8 cellular contexts compared by ENCODE assay signal in genomic region chr9:33677506-33677809, GRCh38.
DNase-seq lines count a peak whose midpoint lies in the region; ATAC-seq, FAIRE-seq and TF ChIP-seq lines count a peak whose summit lies in the region.

No MANE protein-coding gene starts in this region.

- TF ChIP-seq EP300 in K562 (IDR thresholded peaks at IDR 0.05; ENCODE audit: low read length), result no peak

- H3K4me1 ChIP-seq in breast epithelium, result no peaks in the 10 kb centered on the region
- peaks cover 0 to 5% of the 10 kb centered on the region in 2 experiments; a peak in 3 of 5 replicates for H3K4me1 ChIP-seq in K562 (replicated peaks in 1 of 2; ENCODE audit: control insufficient read depth in 2 of 2, insufficient read depth in 2 of 2, low read length in 2 of 2)
- peaks cover 12% of the 10 kb centered on the region for H3K4me1 ChIP-seq in body of pancreas

- in situ Hi-C loops in K562 (cut with MboI), result no loop called here

- H3K4me3 ChIP-seq in breast epithelium (peak overlapping the region; percentile 45 to 65 (median 55)), K562 (peak overlapping the region; percentile 62), body of pancreas (peak overlapping the region in 1 of 2 donors; percentile 46)

- CTCF ChIA-PET in MCF 10A (lab: Yijun Ruan, JAX) (interaction anchor here (0.7 kb wide), 1 partner anchor 451 kb away, joined by 4 read pairs; no protein-coding TSS in a partner anchor), K562 (lab: Yijun Ruan, JAX; ENCODE audit: low intra/inter-chr PET ratio) (no interaction called here)

- H3K4me3 Mint-ChIP-seq in MCF 10A (ENCODE audit: unreplicated experiment), result no peak overlapping the region
- peak overlapping the region; percentile 84 for H3K4me3 Mint-ChIP-seq in mesothelial cell of epicardium
- peak overlapping the region; percentile 96 for H3K4me3 Mint-ChIP-seq in type B pancreatic cell

- DNase-seq in breast epithelium (ENCODE audit: low spot score in 2 of 2) (no peak), MCF 10A (ENCODE audit: unreplicated experiment) (no peak), K562 (ENCODE audit: extremely low read depth in 1 of 4, low spot score in 3 of 4) (no peak), mesothelial cell of epicardium (ENCODE audit: low spot score in 2 of 2, unreplicated experiment in 2 of 2) (no peak), type B pancreatic cell (ENCODE audit: extremely low spot score, unreplicated experiment) (no peak), body of pancreas (no peak)
- DNase-seq in activated CD8-positive, alpha-beta memory T cell treated with anti-CD3 and anti-CD28 coated beads, Interleukin-2, amount 50 U/mL, for 4 hours, result no peak
- no peak for DNase-seq in stimulated activated CD4-positive, alpha-beta T cell treated with anti-CD3 and anti-CD28 coated beads, Interleukin-12 subunit alpha, Interleukin-12 subunit beta, amount 100 ng/mL, for 4 hours

- no peak for TF ChIP-seq POLR2A in breast epithelium (IDR thresholded peaks at IDR 0.05)
- TF ChIP-seq POLR2A in K562 (conservative IDR thresholded peaks at IDR 0.05), result no peak
- TF ChIP-seq POLR2A in body of pancreas (IDR thresholded peaks at IDR 0.05), result no peak

- no peaks in the 10 kb centered on the region for H3K79me2 ChIP-seq in K562 (ENCODE audit: control insufficient read depth, insufficient read depth, low read length)

- peaks cover 92% of the 10 kb centered on the region for H3K27me3 Mint-ChIP-seq in MCF 10A (ENCODE audit: insufficient read depth, unreplicated experiment)
- H3K27me3 Mint-ChIP-seq in mesothelial cell of epicardium (ENCODE audit: low read depth), result peaks cover 66% of the 10 kb centered on the region
- H3K27me3 Mint-ChIP-seq in type B pancreatic cell, result peaks cover 30% of the 10 kb centered on the region

- intact Hi-C loops in breast epithelium (cut with DNase I; ENCODE audit: low total_unique reads), result no loop called here
- intact Hi-C loops in MCF 10A (cut with micrococcal nuclease), result no loop called here
- intact Hi-C loops in K562 (cut with micrococcal nuclease), result loop anchor here (5.0 kb wide), 1 partner anchor 45 kb away; no protein-coding TSS in a partner anchor
- intact Hi-C loops in body of pancreas (cut with DNase I), result no loop called here

- H3K27ac Mint-ChIP-seq in MCF 10A (ENCODE audit: low read depth, unreplicated experiment) (no peak overlapping the region), mesothelial cell of epicardium (peak overlapping the region; percentile 88), type B pancreatic cell (peak overlapping the region; percentile 80)

- peak overlapping the region; percentile 60 for H3K4me2 ChIP-seq in K562 (ENCODE audit: insufficient read depth, low read length)

- peak overlapping the region; percentile 76 for H2AFZ ChIP-seq in K562 (ENCODE audit: low read depth, low read length)

- no peak for TF ChIP-seq CTCF in breast epithelium (IDR thresholded peaks at IDR 0.05)
- TF ChIP-seq CTCF in MCF 10A (IDR thresholded peaks at IDR 0.05; ENCODE audit: unreplicated experiment), result no peak
- no peak for TF ChIP-seq CTCF in K562 (IDR thresholded peaks at IDR 0.05 in 2 of 3, conservative IDR thresholded peaks at IDR 0.05 in 1 of 3; ENCODE audit: insufficient read depth in 2 of 3, low read depth in 1 of 3, low read length in 3 of 3)
- no peak for TF ChIP-seq CTCF in mesothelial cell of epicardium (IDR thresholded peaks at IDR 0.05; ENCODE audit: unreplicated experiment)
- TF ChIP-seq CTCF in type B pancreatic cell (conservative IDR thresholded peaks at IDR 0.05), result no peak
- no peak for TF ChIP-seq CTCF in body of pancreas (IDR thresholded peaks at IDR 0.05)

- H3K27me3 ChIP-seq in breast epithelium, result peaks cover 0 to 11% of the 10 kb centered on the region in 2 donors
- H3K27me3 ChIP-seq in K562 (ENCODE audit: control insufficient read depth in 2 of 2, insufficient read depth in 2 of 2, low read length in 2 of 2), result no peaks in the 10 kb centered on the region
- H3K27me3 ChIP-seq in body of pancreas, result peaks cover 0 to 5% of the 10 kb centered on the region in 2 donors

- peaks cover 0 to 5% of the 10 kb centered on the region in 2 donors for H3K9me3 ChIP-seq in breast epithelium
- H3K9me3 ChIP-seq in K562 (replicated peaks; ENCODE audit: control insufficient read depth, insufficient read depth, low read depth, low read length), result no peaks in the 10 kb centered on the region
- no peaks in the 10 kb centered on the region for H3K9me3 ChIP-seq in body of pancreas

- POLR2A ChIA-PET in MCF 10A (lab: Yijun Ruan, JAX), result interaction anchor here (0.7 kb wide), 1 partner anchor 616 kb away, joined by 3 read pairs; no protein-coding TSS in a partner anchor
- POLR2A ChIA-PET in K562 (lab: Yijun Ruan, JAX), result interaction anchor here (1.7 kb wide), 1 partner anchor 17 kb away, joined by 5 read pairs; no protein-coding TSS in a partner anchor

- H3K27ac ChIP-seq in breast epithelium (peak overlapping the region in 1 of 2 donors; percentile 62), K562 (ENCODE audit: extremely low read depth, low read depth, low read length) (no peak overlapping the region), body of pancreas (peak overlapping the region in 2 of 4 donors; percentile 49 to 51)

- H3K36me3 Mint-ChIP-seq in MCF 10A (ENCODE audit: insufficient read depth, unreplicated experiment), result no peaks in the 10 kb centered on the region
- H3K36me3 Mint-ChIP-seq in mesothelial cell of epicardium, result no peaks in the 10 kb centered on the region
- H3K36me3 Mint-ChIP-seq in type B pancreatic cell, result no peaks in the 10 kb centered on the region

- 2% methylated on average over 3 of the region's 3 CpGs for WGBS in K562 (ENCODE audit: insufficient coverage, low coverage, missing lambda C conversion rate)
- whole genome bisulfite sequencing in body of pancreas, 2 donors, result 27 to 34% methylated on average over 3 of the region's 3 CpGs

- H3K4me1 Mint-ChIP-seq in MCF 10A (ENCODE audit: insufficient read depth, unreplicated experiment) (no peaks in the 10 kb centered on the region), mesothelial cell of epicardium (peaks cover 9% of the 10 kb centered on the region), type B pancreatic cell (ENCODE audit: unreplicated experiment) (peaks cover 4% of the 10 kb centered on the region)

- H3K36me3 ChIP-seq in breast epithelium (no peaks in the 10 kb centered on the region), K562 (ENCODE audit: control insufficient read depth, insufficient read depth, low read length) (no peaks in the 10 kb centered on the region), body of pancreas (replicated peaks in 1 of 2; ENCODE audit: insufficient read depth in 1 of 2, low read depth in 2 of 2) (no peaks in the 10 kb centered on the region)

- no TSS peak for BruUV-seq in MCF 10A (replicated peaks; lab: Mats Ljungman, UMichigan)
- no TSS peak for BruUV-seq in K562 (replicated peaks; lab: Mats Ljungman, UMichigan)

- H4K20me1 ChIP-seq in K562 (replicated peaks; ENCODE audit: control insufficient read depth, insufficient read depth, low read length), result no peaks in the 10 kb centered on the region

- H3K9ac ChIP-seq in K562 (ENCODE audit: insufficient read depth in 1 of 2, low read depth in 2 of 2, low read length in 2 of 2), result peak overlapping the region in 1 of 2 experiments; percentile 86; a peak in 1 of 4 replicates

- H3K9me1 ChIP-seq in K562 (ENCODE audit: control insufficient read depth, insufficient read depth, low read length), result no peaks in the 10 kb centered on the region

- TF ChIP-seq RAD21 in K562 (CRISPR knock-in tag; conservative IDR thresholded peaks at IDR 0.05 in 1 of 2, IDR thresholded peaks at IDR 0.05 in 1 of 2), result no peak

- FAIRE-seq in K562 (lab: Jason Lieb, UNC), result no peak

- H3K9me3 Mint-ChIP-seq in MCF 10A (ENCODE audit: unreplicated experiment), result peaks cover 7% of the 10 kb centered on the region
- peaks cover 12% of the 10 kb centered on the region for H3K9me3 Mint-ChIP-seq in mesothelial cell of epicardium
- no peaks in the 10 kb centered on the region for H3K9me3 Mint-ChIP-seq in type B pancreatic cell

- ATAC-seq in K562 (no peak; the same call in 2 of the 3 replicates), body of pancreas (no peak)

TF ChIP-seq in K562, 482 proteins besides CTCF, POLR2A, EP300 and RAD21:
- no peak for TF ChIP-seq ZNF347 (CRISPR knock-in tag; IDR thresholded peaks at IDR 0.05; ENCODE audit: low read depth)
- no peak for TF ChIP-seq SNAPC5 (CRISPR knock-in tag; IDR thresholded peaks at IDR 0.05)
- no peak for TF ChIP-seq TCFL5 (CRISPR knock-in tag; conservative IDR thresholded peaks at IDR 0.05)
- TF ChIP-seq FIP1L1 (IDR thresholded peaks at IDR 0.05; ENCODE audit: low read depth, low read length, poor library complexity, severe bottlenecking), result no peak
